25 cellular contexts compared by ENCODE assay signal in genomic region chr19:18253130-18253529, GRCh38. TPM values are rescaled to one million over a fixed set of nuclear protein-coding genes. Genes with fewer than 3 reads are reported as not detected.
"Had no signal": no experiment of that assay in that cellular context is flagged by ENCODE, and none has a peak within 500 bp of the region (broad histone marks: within the 10 kb centered on the region; RNA-seq: fewer than 3 reads in every experiment).

No MANE protein-coding gene starts in this region.

- H3K9me3 Mint-ChIP-seq: activated CD4-positive, alpha-beta memory T cell treated with anti-CD3 and anti-CD28 coated beads, Interleukin-2, amount 10 ng/mL, durations not matched to agents 7 days and 5 days; activated naive CD4-positive, alpha-beta T cell treated with anti-CD3 and anti-CD28 coated beads for 36 hours; activated T-helper 17 cell treated with anti-CD3 and anti-CD28 coated beads, Interleukin-2, amount 50 U/mL, for 72 hours had no signal

- FAIRE-seq: RCC 7860, TTC549 had no signal

- H3K27ac Mint-ChIP-seq: activated CD4-positive, alpha-beta memory T cell treated with anti-CD3 and anti-CD28 coated beads, Interleukin-2, amount 10 ng/mL, durations not matched to agents 7 days and 5 days; activated CD4-positive, alpha-beta T cell treated with anti-CD3 and anti-CD28 coated beads for 36 hours; activated naive CD4-positive, alpha-beta T cell treated with anti-CD3 and anti-CD28 coated beads for 36 hours; activated naive CD8-positive, alpha-beta T cell; activated T-helper 17 cell treated with anti-CD3 and anti-CD28 coated beads, Interleukin-2, amount 50 U/mL, for 72 hours; T-helper 17 cell had no signal

- DNase-seq: activated CD4-positive, alpha-beta memory T cell treated with anti-CD3 and anti-CD28 coated beads, Interleukin-2, amount 10 ng/mL, durations not matched to agents 7 days and 5 days; activated CD4-positive, alpha-beta T cell treated with anti-CD3 and anti-CD28 coated beads for 36 hours; activated CD4-positive, alpha-beta T cell treated with anti-CD3 and anti-CD28 coated beads, Interleukin-2, amount 50 U/mL, for 1 hour; activated gamma-delta T cell; activated naive CD4-positive, alpha-beta T cell treated with anti-CD3 and anti-CD28 coated beads for 36 hours; activated T-cell treated with anti-CD3 and anti-CD28 coated beads for 4 hours; activated T-cell treated with anti-CD3 and anti-CD28 coated beads, Interleukin-2, amount 50 U/mL, for 48 hours; caudate nucleus; IMR-90; NCI-H1092 treated with DMSO at 0.1 percent for 48 hours; NCI-H1417 treated with DMSO at 0.1 percent for 48 hours; NCI-H1694; NCI-H2029; NCI-H510A treated with DMSO at 0.1 percent for 48 hours; NK-92 treated with Interleukin-12 subunit alpha and Interleukin-12 subunit beta, amount 100 ng/mL, for 24 hours; SHP77 treated with DMSO at 0.1 percent for 48 hours; T-helper 17 cell; T-helper 9 cell had no signal

- H3K4me1 Mint-ChIP-seq: activated CD4-positive, alpha-beta T cell treated with anti-CD3 and anti-CD28 coated beads for 36 hours; activated T-helper 17 cell treated with anti-CD3 and anti-CD28 coated beads, Interleukin-2, amount 50 U/mL, for 72 hours had no signal

- H3K4me3 ChIP-seq: breast epithelium had no signal

- H3K4me1 ChIP-seq: breast epithelium had no signal

- H3K36me3 Mint-ChIP-seq: activated naive CD8-positive, alpha-beta T cell had no signal

- H3K9ac ChIP-seq: KMS-11 had no signal

- ATAC-seq: activated CD4-positive, alpha-beta T cell treated with anti-CD3 and anti-CD28 coated beads for 36 hours; activated T-helper 17 cell treated with anti-CD3 and anti-CD28 coated beads, Interleukin-2, amount 50 U/mL, for 72 hours; T-helper 17 cell had no signal

- H3K4me2 ChIP-seq: KMS-11 had no signal

- H3K4me3 Mint-ChIP-seq: activated CD4-positive, alpha-beta memory T cell treated with anti-CD3 and anti-CD28 coated beads, Interleukin-2, amount 10 ng/mL, durations not matched to agents 7 days and 5 days; activated CD4-positive, alpha-beta T cell treated with anti-CD3 and anti-CD28 coated beads for 36 hours; activated naive CD4-positive, alpha-beta T cell treated with anti-CD3 and anti-CD28 coated beads for 36 hours; activated naive CD8-positive, alpha-beta T cell; activated T-helper 17 cell treated with anti-CD3 and anti-CD28 coated beads, Interleukin-2, amount 50 U/mL, for 72 hours; T-helper 17 cell had no signal

- H3K27ac ChIP-seq: breast epithelium, KMS-11 had no signal

- H3K27me3 ChIP-seq: breast epithelium had no signal

- H3K9me3 ChIP-seq: breast epithelium had no signal

RNA-seq across cellular contexts. Expression of gene PDE4C, which starts 26.9 kb away (rescaled TPM):
- total RNA-seq: activated CD4-positive, alpha-beta T cell treated with anti-CD3 and anti-CD28 coated beads for 36 hours; activated CD8-positive, alpha-beta memory T cell treated with anti-CD3 and anti-CD28 coated beads for 36 hours had no signal
